In the genomic region with DNA sequence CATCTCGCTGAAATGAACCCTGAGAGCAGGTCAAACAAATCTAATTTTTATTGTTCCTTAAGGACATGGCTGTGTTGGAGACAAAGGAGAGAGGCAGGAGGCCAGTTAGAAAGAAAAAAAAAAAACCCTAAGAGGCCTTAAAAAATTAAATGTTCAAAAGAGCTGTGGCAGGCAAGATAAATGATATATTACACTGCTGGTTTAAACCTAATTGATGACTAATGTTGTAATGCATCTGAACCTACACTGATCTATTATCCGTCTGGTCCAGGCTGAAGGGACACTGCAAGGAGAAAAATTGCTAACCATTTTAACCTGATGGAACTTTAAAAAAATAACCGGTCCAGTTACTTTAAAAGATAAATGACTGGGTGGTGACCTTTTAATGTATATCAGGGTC, we compare ENCODE assay signal across 20 cellular contexts. TPM values are rescaled to one million over a fixed set of nuclear protein-coding genes. Genes with fewer than 3 reads are reported as not detected.
DNase-seq lines count a peak whose midpoint lies in the region; ATAC-seq and TF ChIP-seq lines count a peak whose summit lies in the region.
"Had no signal": no experiment of that assay in that cellular context is flagged by ENCODE, and none has a peak within 500 bp of the region (broad histone marks: within the 10 kb centered on the region; RNA-seq: fewer than 3 reads in every experiment).

No MANE protein-coding gene starts in this region.

- DNase-seq in NCI-H146 treated with DMSO at 0.1 percent for 48 hours (lab: John Stamatoyannopoulos, UW; ENCODE audit: unreplicated experiment) (peak; percentile 85), NCI-H774 (lab: John Stamatoyannopoulos, UW) (peak; percentile 76), endodermal cell (no peak), NCI-H82 treated with DMSO at 0.1 percent for 48 hours (lab: John Stamatoyannopoulos, UW; ENCODE audit: unreplicated experiment) (no peak), nephron progenitor cell (no peak), right cardiac atrium (no peak)
- DNase-seq: DMS79, H7, MV-4-11, NCI-H2029, NCI-H526, Peyer's patch, T-helper 2 cell had no signal

- H3K4me3 Mint-ChIP-seq in endodermal cell (no peak overlapping the region), nephron progenitor cell (no peak overlapping the region)
- H3K4me3 Mint-ChIP-seq: B cell, CD14-positive monocyte had no signal

- ATAC-seq in right cardiac atrium: no peak
- ATAC-seq in activated CD4-positive, CD25-positive, alpha-beta regulatory T cell treated with anti-CD3 and anti-CD28 coated beads, Interleukin-2, amount 50 U/mL, for 24 hours: no peak
- ATAC-seq: A549 had no signal

- no peak for TF ChIP-seq CTCF in HEK293 (tag by site-specific recombination; IDR thresholded peaks at IDR 0.05)
- TF ChIP-seq CTCF in endodermal cell (conservative IDR thresholded peaks at IDR 0.05): no peak
- TF ChIP-seq CTCF in nephron progenitor cell (IDR thresholded peaks at IDR 0.05): no peak

- H3K4me3 ChIP-seq in HEK293 (ENCODE audit: low read depth, low read length) (no peak overlapping the region), endodermal cell (ENCODE audit: low read length) (no peak overlapping the region), right cardiac atrium (ENCODE audit: low read length) (no peak overlapping the region)
- H3K4me3 ChIP-seq: A549, Peyer's patch, SJSA1 had no signal

- no peaks in the 10 kb centered on the region for H3K27me3 ChIP-seq in endodermal cell (ENCODE audit: control insufficient read depth, insufficient read depth, low read length, poor library complexity, severe bottlenecking)
- no peaks in the 10 kb centered on the region for H3K27me3 ChIP-seq in right cardiac atrium (ENCODE audit: control insufficient read depth, insufficient read depth)
- H3K27me3 ChIP-seq: Peyer's patch, SJSA1 had no signal

- H3K27me3 Mint-ChIP-seq in endodermal cell (ENCODE audit: insufficient read depth) (no peaks in the 10 kb centered on the region), nephron progenitor cell (ENCODE audit: low read depth, poor library complexity) (peaks cover 3% of the 10 kb centered on the region)
- H3K27me3 Mint-ChIP-seq: B cell had no signal

- peaks cover 2% of the 10 kb centered on the region for H3K4me1 Mint-ChIP-seq in endodermal cell
- peaks cover 22% of the 10 kb centered on the region for H3K4me1 Mint-ChIP-seq in nephron progenitor cell
- H3K4me1 Mint-ChIP-seq: B cell had no signal

- H3K9me3 Mint-ChIP-seq in endodermal cell (no peaks in the 10 kb centered on the region), nephron progenitor cell (peaks cover 1% of the 10 kb centered on the region)

- H3K36me3 ChIP-seq in HEK293 (ENCODE audit: control insufficient read depth in 2 of 2, insufficient read depth in 1 of 2, low read length in 2 of 2): no peaks in the 10 kb centered on the region
- no peaks in the 10 kb centered on the region for H3K36me3 ChIP-seq in endodermal cell (ENCODE audit: control insufficient read depth, insufficient read depth, low read length)
- H3K36me3 ChIP-seq: Peyer's patch, SJSA1 had no signal

- H3K36me3 Mint-ChIP-seq in endodermal cell (ENCODE audit: low read depth) (no peaks in the 10 kb centered on the region), nephron progenitor cell (ENCODE audit: low read depth) (peaks cover 1% of the 10 kb centered on the region)
- H3K36me3 Mint-ChIP-seq: CD14-positive monocyte had no signal

- CTCF ChIA-PET in HEK293 (lab: Yijun Ruan, JAX): interaction anchor here (0.6 to 0.7 kb wide), 3 partner anchors 87 to 361 kb away, joined by 3 read pairs; no protein-coding TSS in a partner anchor

- 67 to 92% methylated on average over 1 to 3 of the region's 3 CpGs for WGBS in endodermal cell (ENCODE audit: insufficient coverage in 1 of 2, insufficient read length in 1 of 2), 2 experiments
- WGBS in right cardiac atrium: 90% methylated on average over 3 of the region's 3 CpGs

- intact Hi-C loops in right cardiac atrium (cut with DNase I): no loop called here

- H3K27ac ChIP-seq in HEK293 (ENCODE audit: extremely low read depth, low read depth, low read length) (no peak overlapping the region), endodermal cell (ENCODE audit: low read depth, low read length) (peak overlapping the region; percentile 21), right cardiac atrium (ENCODE audit: low read length) (no peak overlapping the region)
- H3K27ac ChIP-seq: A549, KMS-11, Peyer's patch, SJSA1 had no signal

- POLR2A ChIA-PET in HEK293 (lab: Yijun Ruan, JAX): no interaction called here

- H3K9ac ChIP-seq in endodermal cell (ENCODE audit: extremely low read depth, low read length, poor library complexity, severe bottlenecking): no peak overlapping the region
- H3K9ac ChIP-seq: KMS-11 had no signal

- no peaks in the 10 kb centered on the region; the same call in 1 of the 2 replicates for H3K4me1 ChIP-seq in HEK293 (ENCODE audit: control insufficient read depth, insufficient read depth, low read length)
- H3K4me1 ChIP-seq in endodermal cell (ENCODE audit: control insufficient read depth, insufficient read depth, low read length): no peaks in the 10 kb centered on the region
- H3K4me1 ChIP-seq in right cardiac atrium (ENCODE audit: control insufficient read depth, insufficient read depth, low read length): no peaks in the 10 kb centered on the region
- H3K4me1 ChIP-seq: A549, Peyer's patch had no signal

- no peaks in the 10 kb centered on the region for H3K9me3 ChIP-seq in HEK293 (ENCODE audit: control insufficient read depth, insufficient read depth, low read depth, low read length)
- H3K9me3 ChIP-seq in endodermal cell (ENCODE audit: control insufficient read depth, low read length): no peaks in the 10 kb centered on the region
- H3K9me3 ChIP-seq in right cardiac atrium (ENCODE audit: control insufficient read depth, low read length): no peaks in the 10 kb centered on the region
- H3K9me3 ChIP-seq: A549, Peyer's patch, SJSA1 had no signal

- H3K27ac Mint-ChIP-seq in endodermal cell (no peak overlapping the region), nephron progenitor cell (no peak overlapping the region)
- H3K27ac Mint-ChIP-seq: B cell, CD14-positive monocyte had no signal

TF ChIP-seq in HEK293, 187 proteins besides CTCF, POLR2A, EP300 and RAD21:
- TF ChIP-seq, protein P1, sequence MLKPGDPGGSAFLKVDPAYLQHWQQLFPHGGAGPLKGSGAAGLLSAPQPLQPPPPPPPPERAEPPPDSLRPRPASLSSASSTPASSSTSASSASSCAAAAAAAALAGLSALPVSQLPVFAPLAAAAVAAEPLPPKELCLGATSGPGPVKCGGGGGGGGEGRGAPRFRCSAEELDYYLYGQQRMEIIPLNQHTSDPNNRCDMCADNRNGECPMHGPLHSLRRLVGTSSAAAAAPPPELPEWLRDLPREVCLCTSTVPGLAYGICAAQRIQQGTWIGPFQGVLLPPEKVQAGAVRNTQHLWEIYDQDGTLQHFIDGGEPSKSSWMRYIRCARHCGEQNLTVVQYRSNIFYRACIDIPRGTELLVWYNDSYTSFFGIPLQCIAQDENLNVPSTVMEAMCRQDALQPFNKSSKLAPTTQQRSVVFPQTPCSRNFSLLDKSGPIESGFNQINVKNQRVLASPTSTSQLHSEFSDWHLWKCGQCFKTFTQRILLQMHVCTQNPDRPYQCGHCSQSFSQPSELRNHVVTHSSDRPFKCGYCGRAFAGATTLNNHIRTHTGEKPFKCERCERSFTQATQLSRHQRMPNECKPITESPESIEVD (tag by site-specific recombination; IDR thresholded peaks at IDR 0.05): peak; percentile 30; the same call in 1 of the 2 replicates
- TF ChIP-seq BCL11A (tag by site-specific recombination; IDR thresholded peaks at IDR 0.05; ENCODE audit: low read depth): no peak

RNA-seq across cellular contexts. Expression of a gene that starts 58.4 kb away (rescaled TPM):
- total RNA-seq in endodermal cell (10 to 100 TPM; 14.1 to 14.8 TPM), right cardiac atrium (10 to 100 TPM; 17.4 to 20.5 (median 20.2) TPM)
- polyA plus RNA-seq in endodermal cell (2013, experiment 1 of 2): 15.6 TPM
- polyA plus RNA-seq in endodermal cell (2013, experiment 2 of 2): 11.9 TPM
- polyA plus RNA-seq in right cardiac atrium: 10.0 TPM

Comparison
In these comparisons a context has a peak if more than half of its experiments do, and no peak if none do; other contexts are left out.
1. DNase-seq: peak in NCI-H146 treated with DMSO at 0.1 percent for 48 hours (single experiment) and NCI-H774 (single experiment); none in endodermal cell (single experiment), NCI-H82 treated with DMSO at 0.1 percent for 48 hours (single experiment), nephron progenitor cell (single experiment) and right cardiac atrium (0 of 3).